In genomic region chrX:9561199-9561598, GRCh38 we compare ENCODE assay signal across 9 cellular contexts.
"Had no signal": no experiment of that assay in that cellular context is flagged by ENCODE, and none has a peak within 500 bp of the region (broad histone marks: within the 10 kb centered on the region; RNA-seq: fewer than 3 reads in every experiment).

No MANE protein-coding gene starts in this region.

- H3K4me3 Mint-ChIP-seq: IgD-negative memory B cell had no signal

- H3K27ac ChIP-seq: HL-60 had no signal

- H3K9me3 ChIP-seq: HAP-1 had no signal

- H3K27ac Mint-ChIP-seq: IgD-negative memory B cell had no signal

- ATAC-seq: HCT116, HepG2 had no signal

- H3K9me3 Mint-ChIP-seq: HFFc6, IgD-negative memory B cell had no signal

- DNase-seq: GOT3, H7, HFFc6, KBM-7 had no signal

- H3K27me3 Mint-ChIP-seq: IgD-negative memory B cell had no signal

- H3K4me3 ChIP-seq: HAP-1 had no signal

- H3K36me3 ChIP-seq: HAP-1 had no signal

- FAIRE-seq: HepG2 had no signal
